1 cellular context compared by ENCODE assay signal in genomic region chr16:85422374-85423185, GRCh38.
TF ChIP-seq lines count a peak whose summit lies in the region.

No MANE protein-coding gene starts in this region.

TF ChIP-seq in HepG2, 621 proteins besides CTCF, POLR2A, EP300 and RAD21 (continued from another document and continues in another):
- TF ChIP-seq ZNF646 (CRISPR knock-in tag; IDR thresholded peaks at IDR 0.05) (no peak), ZNF441 (CRISPR knock-in tag; IDR thresholded peaks at IDR 0.05; ENCODE audit: borderline replicate concordance) (no peak; the same call in 1 of the 2 replicates), ZNF674 (CRISPR knock-in tag; IDR thresholded peaks at IDR 0.05; ENCODE audit: low read depth) (peak; percentile 81; the same call in 1 of the 2 replicates), ZNF609 (CRISPR knock-in tag; IDR thresholded peaks at IDR 0.05; ENCODE audit: borderline replicate concordance) (peak; percentile 99), ZNF501 (CRISPR knock-in tag; IDR thresholded peaks at IDR 0.05) (peak; percentile 62; the same call in 1 of the 2 replicates), ELF1 (CRISPR knock-in tag; IDR thresholded peaks at IDR 0.05) (no peak), FOXP1 (IDR thresholded peaks at IDR 0.05) (peak; percentile 90), FOXP1 (CRISPR knock-in tag; IDR thresholded peaks at IDR 0.05) (peak; percentile 100), HOMEZ (CRISPR knock-in tag; IDR thresholded peaks at IDR 0.05; ENCODE audit: low read depth) (0 out of 2 replicates have a peak, but pooled peaks have one; percentile 28), ZNF563 (CRISPR knock-in tag; IDR thresholded peaks at IDR 0.05) (no peak; the same call in 1 of the 2 replicates), ZEB1 (IDR thresholded peaks at IDR 0.05; ENCODE audit: insufficient replicate concordance, low read depth) (peak; percentile 100), SOX5 (CRISPR knock-in tag; IDR thresholded peaks at IDR 0.05; ENCODE audit: borderline replicate concordance) (peak; percentile 92), ZFP37 (CRISPR knock-in tag; IDR thresholded peaks at IDR 0.05; ENCODE audit: borderline replicate concordance) (peak; percentile 97), MEIS1 (CRISPR knock-in tag; IDR thresholded peaks at IDR 0.05; ENCODE audit: borderline replicate concordance) (peak; percentile 91), RORA (CRISPR knock-in tag; IDR thresholded peaks at IDR 0.05) (no peak), POLR2AphosphoS5 (IDR thresholded peaks at IDR 0.05; ENCODE audit: low read depth, low read length) (no peak), THAP11 (CRISPR knock-in tag; IDR thresholded peaks at IDR 0.05) (peak; percentile 78), HOXA7 (CRISPR knock-in tag; IDR thresholded peaks at IDR 0.05) (no peak), ZNF777 (CRISPR knock-in tag; IDR thresholded peaks at IDR 0.05) (peak; percentile 67), LBX2 (CRISPR knock-in tag; IDR thresholded peaks at IDR 0.05; ENCODE audit: borderline replicate concordance) (no peak), AKAP8 (CRISPR knock-in tag; IDR thresholded peaks at IDR 0.05) (peak; percentile 85), ZNF430 (CRISPR knock-in tag; IDR thresholded peaks at IDR 0.05) (no peak; the same call in 1 of the 2 replicates), ZNF766 (CRISPR knock-in tag; IDR thresholded peaks at IDR 0.05; ENCODE audit: borderline replicate concordance) (0 out of 2 replicates have a peak, but pooled peaks have one; percentile 69), ZNF446 (CRISPR knock-in tag; IDR thresholded peaks at IDR 0.05) (no peak), ZNF17 (CRISPR knock-in tag; IDR thresholded peaks at IDR 0.05) (no peak)
- TF ChIP-seq, protein P1, sequence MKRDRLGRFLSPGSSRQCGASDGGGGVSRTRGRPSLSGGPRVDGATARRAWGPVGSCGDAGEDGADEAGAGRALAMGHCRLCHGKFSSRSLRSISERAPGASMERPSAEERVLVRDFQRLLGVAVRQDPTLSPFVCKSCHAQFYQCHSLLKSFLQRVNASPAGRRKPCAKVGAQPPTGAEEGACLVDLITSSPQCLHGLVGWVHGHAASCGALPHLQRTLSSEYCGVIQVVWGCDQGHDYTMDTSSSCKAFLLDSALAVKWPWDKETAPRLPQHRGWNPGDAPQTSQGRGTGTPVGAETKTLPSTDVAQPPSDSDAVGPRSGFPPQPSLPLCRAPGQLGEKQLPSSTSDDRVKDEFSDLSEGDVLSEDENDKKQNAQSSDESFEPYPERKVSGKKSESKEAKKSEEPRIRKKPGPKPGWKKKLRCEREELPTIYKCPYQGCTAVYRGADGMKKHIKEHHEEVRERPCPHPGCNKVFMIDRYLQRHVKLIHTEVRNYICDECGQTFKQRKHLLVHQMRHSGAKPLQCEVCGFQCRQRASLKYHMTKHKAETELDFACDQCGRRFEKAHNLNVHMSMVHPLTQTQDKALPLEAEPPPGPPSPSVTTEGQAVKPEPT (CRISPR knock-in tag; IDR thresholded peaks at IDR 0.05; ENCODE audit: low read depth) = peak; percentile 38
- TF ChIP-seq, protein P2, sequence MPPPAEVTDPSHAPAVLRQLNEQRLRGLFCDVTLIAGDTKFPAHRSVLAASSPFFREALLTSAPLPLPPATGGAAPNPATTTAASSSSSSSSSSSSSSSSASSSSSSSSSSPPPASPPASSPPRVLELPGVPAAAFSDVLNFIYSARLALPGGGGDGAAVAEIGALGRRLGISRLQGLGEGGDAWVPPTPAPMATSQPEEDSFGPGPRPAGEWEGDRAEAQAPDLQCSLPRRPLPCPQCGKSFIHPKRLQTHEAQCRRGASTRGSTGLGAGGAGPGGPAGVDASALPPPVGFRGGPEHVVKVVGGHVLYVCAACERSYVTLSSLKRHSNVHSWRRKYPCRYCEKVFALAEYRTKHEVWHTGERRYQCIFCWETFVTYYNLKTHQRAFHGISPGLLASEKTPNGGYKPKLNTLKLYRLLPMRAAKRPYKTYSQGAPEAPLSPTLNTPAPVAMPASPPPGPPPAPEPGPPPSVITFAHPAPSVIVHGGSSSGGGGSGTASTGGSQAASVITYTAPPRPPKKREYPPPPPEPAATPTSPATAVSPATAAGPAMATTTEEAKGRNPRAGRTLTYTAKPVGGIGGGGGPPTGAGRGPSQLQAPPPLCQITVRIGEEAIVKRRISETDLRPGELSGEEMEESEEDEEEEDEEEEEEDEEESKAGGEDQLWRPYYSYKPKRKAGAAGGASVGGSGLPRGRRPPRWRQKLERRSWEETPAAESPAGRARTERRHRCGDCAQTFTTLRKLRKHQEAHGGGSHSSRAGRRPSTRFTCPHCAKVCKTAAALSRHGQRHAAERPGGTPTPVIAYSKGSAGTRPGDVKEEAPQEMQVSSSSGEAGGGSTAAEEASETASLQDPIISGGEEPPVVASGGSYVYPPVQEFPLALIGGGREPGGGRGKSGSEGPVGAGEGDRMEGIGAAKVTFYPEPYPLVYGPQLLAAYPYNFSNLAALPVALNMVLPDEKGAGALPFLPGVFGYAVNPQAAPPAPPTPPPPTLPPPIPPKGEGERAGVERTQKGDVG (CRISPR knock-in tag; IDR thresholded peaks at IDR 0.05; ENCODE audit: borderline replicate concordance) = peak; percentile 97
- TF ChIP-seq, protein P3, sequence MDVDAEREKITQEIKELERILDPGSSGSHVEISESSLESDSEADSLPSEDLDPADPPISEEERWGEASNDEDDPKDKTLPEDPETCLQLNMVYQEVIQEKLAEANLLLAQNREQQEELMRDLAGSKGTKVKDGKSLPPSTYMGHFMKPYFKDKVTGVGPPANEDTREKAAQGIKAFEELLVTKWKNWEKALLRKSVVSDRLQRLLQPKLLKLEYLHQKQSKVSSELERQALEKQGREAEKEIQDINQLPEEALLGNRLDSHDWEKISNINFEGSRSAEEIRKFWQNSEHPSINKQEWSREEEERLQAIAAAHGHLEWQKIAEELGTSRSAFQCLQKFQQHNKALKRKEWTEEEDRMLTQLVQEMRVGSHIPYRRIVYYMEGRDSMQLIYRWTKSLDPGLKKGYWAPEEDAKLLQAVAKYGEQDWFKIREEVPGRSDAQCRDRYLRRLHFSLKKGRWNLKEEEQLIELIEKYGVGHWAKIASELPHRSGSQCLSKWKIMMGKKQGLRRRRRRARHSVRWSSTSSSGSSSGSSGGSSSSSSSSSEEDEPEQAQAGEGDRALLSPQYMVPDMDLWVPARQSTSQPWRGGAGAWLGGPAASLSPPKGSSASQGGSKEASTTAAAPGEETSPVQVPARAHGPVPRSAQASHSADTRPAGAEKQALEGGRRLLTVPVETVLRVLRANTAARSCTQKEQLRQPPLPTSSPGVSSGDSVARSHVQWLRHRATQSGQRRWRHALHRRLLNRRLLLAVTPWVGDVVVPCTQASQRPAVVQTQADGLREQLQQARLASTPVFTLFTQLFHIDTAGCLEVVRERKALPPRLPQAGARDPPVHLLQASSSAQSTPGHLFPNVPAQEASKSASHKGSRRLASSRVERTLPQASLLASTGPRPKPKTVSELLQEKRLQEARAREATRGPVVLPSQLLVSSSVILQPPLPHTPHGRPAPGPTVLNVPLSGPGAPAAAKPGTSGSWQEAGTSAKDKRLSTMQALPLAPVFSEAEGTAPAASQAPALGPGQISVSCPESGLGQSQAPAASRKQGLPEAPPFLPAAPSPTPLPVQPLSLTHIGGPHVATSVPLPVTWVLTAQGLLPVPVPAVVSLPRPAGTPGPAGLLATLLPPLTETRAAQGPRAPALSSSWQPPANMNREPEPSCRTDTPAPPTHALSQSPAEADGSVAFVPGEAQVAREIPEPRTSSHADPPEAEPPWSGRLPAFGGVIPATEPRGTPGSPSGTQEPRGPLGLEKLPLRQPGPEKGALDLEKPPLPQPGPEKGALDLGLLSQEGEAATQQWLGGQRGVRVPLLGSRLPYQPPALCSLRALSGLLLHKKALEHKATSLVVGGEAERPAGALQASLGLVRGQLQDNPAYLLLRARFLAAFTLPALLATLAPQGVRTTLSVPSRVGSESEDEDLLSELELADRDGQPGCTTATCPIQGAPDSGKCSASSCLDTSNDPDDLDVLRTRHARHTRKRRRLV (CRISPR knock-in tag; IDR thresholded peaks at IDR 0.05) = peak; percentile 92
